ENCODE assay signal across 13 cellular contexts in genomic region chr3:149174901-149175300, GRCh38. TPM values are rescaled to one million over a fixed set of nuclear protein-coding genes. Genes with fewer than 3 reads are reported as not detected.
DNase-seq lines count a peak whose midpoint lies in the region; ATAC-seq, FAIRE-seq and TF ChIP-seq lines count a peak whose summit lies in the region.
"Had no signal": no experiment of that assay in that cellular context is flagged by ENCODE, and none has a peak within 500 bp of the region (broad histone marks: within the 10 kb centered on the region; RNA-seq: fewer than 3 reads in every experiment).

No MANE protein-coding gene starts in this region.

- H3K4me3 Mint-ChIP-seq in activated CD8-positive, alpha-beta T cell treated with anti-CD3 and anti-CD28 coated beads, Interleukin-2, amount 10 ng/mL, durations not matched to agents 7 days and 5 days: no peak overlapping the region

- POLR2A ChIA-PET in activated CD8-positive, alpha-beta T cell treated with anti-CD3 and anti-CD28 coated beads, Interleukin-2, amount 10 ng/mL, durations not matched to agents 7 days and 5 days (lab: Charles Lee): no interaction called here

- DNase-seq in AG09319 (ENCODE audit: extremely low read depth, low read depth) (peak; percentile 18), GM19239 (ENCODE audit: insufficient read length, low spot score) (peak; percentile 1), GM19240 (ENCODE audit: insufficient read length, low spot score) (no peak), NCI-H187 treated with DMSO at 0.1 percent for 48 hours (lab: John Stamatoyannopoulos, UW) (no peak)
- DNase-seq in activated CD8-positive, alpha-beta T cell treated with anti-CD3 and anti-CD28 coated beads, Interleukin-2, amount 10 ng/mL, durations not matched to agents 7 days and 5 days: peak; percentile 41
- DNase-seq in activated CD4-positive, CD25-positive, alpha-beta regulatory T cell treated with anti-CD3 and anti-CD28 coated beads, Interleukin-2, amount 50 U/mL, for 72 hours: no peak
- DNase-seq: left lung; stimulated activated CD4-positive, alpha-beta T cell treated with anti-CD3 and anti-CD28 coated beads, Interleukin-4, amount 100 ng/mL, for 4 hours had no signal

- H3K36me3 Mint-ChIP-seq in activated CD8-positive, alpha-beta T cell treated with anti-CD3 and anti-CD28 coated beads, Interleukin-2, amount 10 ng/mL, durations not matched to agents 7 days and 5 days (ENCODE audit: low read depth): peaks cover 45% of the 10 kb centered on the region

- no peaks in the 10 kb centered on the region for H3K27me3 Mint-ChIP-seq in activated CD8-positive, alpha-beta T cell treated with anti-CD3 and anti-CD28 coated beads, Interleukin-2, amount 10 ng/mL, durations not matched to agents 7 days and 5 days (ENCODE audit: low read depth)
- H3K27me3 Mint-ChIP-seq: CD8-positive, alpha-beta memory T cell had no signal

- no peak overlapping the region for H3K27ac Mint-ChIP-seq in activated CD8-positive, alpha-beta T cell treated with anti-CD3 and anti-CD28 coated beads, Interleukin-2, amount 10 ng/mL, durations not matched to agents 7 days and 5 days

- ATAC-seq in HG03095 (IDR thresholded peaks at IDR 0.05; ENCODE audit: unreplicated experiment) (peak; percentile 86), GM21737 (IDR thresholded peaks at IDR 0.05; ENCODE audit: unreplicated experiment) (no peak)
- ATAC-seq in activated CD8-positive, alpha-beta T cell treated with anti-CD3 and anti-CD28 coated beads, Interleukin-2, amount 10 ng/mL, durations not matched to agents 7 days and 5 days: peak; percentile 36
- ATAC-seq: left lung, SK-N-SH treated with all-trans-retinoic acid at 6 μM for 48 hours had no signal

- no peak for FAIRE-seq in GM19239 (lab: Jason Lieb, UNC)

- CTCF ChIA-PET in activated CD8-positive, alpha-beta T cell treated with anti-CD3 and anti-CD28 coated beads, Interleukin-2, amount 10 ng/mL, durations not matched to agents 7 days and 5 days (lab: Charles Lee): no interaction called here

- TF ChIP-seq CTCF in AG09319 (IDR thresholded peaks at IDR 0.05; ENCODE audit: low read depth, low read length): no peak

- H3K4me1 Mint-ChIP-seq in activated CD8-positive, alpha-beta T cell treated with anti-CD3 and anti-CD28 coated beads, Interleukin-2, amount 10 ng/mL, durations not matched to agents 7 days and 5 days (ENCODE audit: low read depth): peaks cover 12% of the 10 kb centered on the region

- no peaks in the 10 kb centered on the region for H3K9me3 Mint-ChIP-seq in activated CD8-positive, alpha-beta T cell treated with anti-CD3 and anti-CD28 coated beads, Interleukin-2, amount 10 ng/mL, durations not matched to agents 7 days and 5 days (ENCODE audit: insufficient read depth)
- H3K9me3 Mint-ChIP-seq: CD8-positive, alpha-beta memory T cell had no signal

RNA-seq across cellular contexts. Expression of gene HPS3, which starts 45.5 kb away (rescaled TPM):
- 10 to 100 TPM; 26.8 to 29.0 TPM for total RNA-seq in activated CD8-positive, alpha-beta T cell treated with anti-CD3 and anti-CD28 coated beads, Interleukin-2, amount 10 ng/mL, durations not matched to agents 7 days and 5 days

RNA-seq across cellular contexts. Expression of gene CP, which starts 46.7 kb away (rescaled TPM):
- not detected for total RNA-seq in activated CD8-positive, alpha-beta T cell treated with anti-CD3 and anti-CD28 coated beads, Interleukin-2, amount 10 ng/mL, durations not matched to agents 7 days and 5 days
- total RNA-seq: CD8-positive, alpha-beta memory T cell; HT-29 had no signal

Comparison
In these comparisons a context has a peak if more than half of its experiments do, and no peak if none do; other contexts are left out.
1. DNase-seq: peak in AG09319 (single experiment), GM19239 (single experiment) and activated CD8-positive, alpha-beta T cell treated with anti-CD3 and anti-CD28 coated beads, Interleukin-2, amount 10 ng/mL, durations not matched to agents 7 days and 5 days (single experiment); none in activated CD4-positive, CD25-positive, alpha-beta regulatory T cell treated with anti-CD3 and anti-CD28 coated beads, Interleukin-2, amount 50 U/mL, for 72 hours (single experiment), GM19240 (single experiment) and NCI-H187 treated with DMSO at 0.1 percent for 48 hours (single experiment).